8 cellular contexts compared by ENCODE assay signal in the genomic region with DNA sequence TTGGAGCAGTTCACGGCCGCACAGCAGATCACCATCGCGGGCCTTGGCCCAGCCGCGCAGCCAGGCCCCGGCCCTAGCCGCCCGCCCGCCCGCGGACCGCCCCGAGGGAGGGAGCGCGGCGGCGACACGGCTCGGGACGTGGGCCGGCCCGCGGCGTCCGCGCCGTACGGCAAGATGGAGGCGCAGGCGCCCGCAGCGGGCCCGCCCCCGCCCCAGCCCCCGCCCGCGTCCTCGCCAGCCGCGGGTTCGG. TPM values are rescaled to one million over a fixed set of nuclear protein-coding genes. Genes with fewer than 3 reads are reported as not detected.
A peak's percentile ranks its signal among the peaks of the same experiment; 100 is the strongest.
DNase-seq lines count a peak whose midpoint lies in the region; ATAC-seq and TF ChIP-seq lines count a peak whose summit lies in the region.

A gene with protein sequence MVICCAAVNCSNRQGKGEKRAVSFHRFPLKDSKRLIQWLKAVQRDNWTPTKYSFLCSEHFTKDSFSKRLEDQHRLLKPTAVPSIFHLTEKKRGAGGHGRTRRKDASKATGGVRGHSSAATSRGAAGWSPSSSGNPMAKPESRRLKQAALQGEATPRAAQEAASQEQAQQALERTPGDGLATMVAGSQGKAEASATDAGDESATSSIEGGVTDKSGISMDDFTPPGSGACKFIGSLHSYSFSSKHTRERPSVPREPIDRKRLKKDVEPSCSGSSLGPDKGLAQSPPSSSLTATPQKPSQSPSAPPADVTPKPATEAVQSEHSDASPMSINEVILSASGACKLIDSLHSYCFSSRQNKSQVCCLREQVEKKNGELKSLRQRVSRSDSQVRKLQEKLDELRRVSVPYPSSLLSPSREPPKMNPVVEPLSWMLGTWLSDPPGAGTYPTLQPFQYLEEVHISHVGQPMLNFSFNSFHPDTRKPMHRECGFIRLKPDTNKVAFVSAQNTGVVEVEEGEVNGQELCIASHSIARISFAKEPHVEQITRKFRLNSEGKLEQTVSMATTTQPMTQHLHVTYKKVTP (minus strand): TSS at position 176 of the 250 bp plus-strand sequence. CDS start 141 bp downstream, at position 35.

- H3K9me3 Mint-ChIP-seq in activated CD8-positive, alpha-beta T cell treated with anti-CD3 and anti-CD28 coated beads, Interleukin-2, amount 10 ng/mL, durations not matched to agents 7 days and 5 days (ENCODE audit: insufficient read depth): no peaks in the 10 kb centered on the region

- H3K36me3 Mint-ChIP-seq in activated CD8-positive, alpha-beta T cell treated with anti-CD3 and anti-CD28 coated beads, Interleukin-2, amount 10 ng/mL, durations not matched to agents 7 days and 5 days (ENCODE audit: low read depth): peaks cover 42% of the 10 kb centered on the region

- H3K79me2 ChIP-seq in neural cell (replicated peaks; ENCODE audit: insufficient read depth, low read length): peaks cover 51% of the 10 kb centered on the region

- peaks cover 7% of the 10 kb centered on the region; the same call in 1 of the 2 replicates for H3K9me3 ChIP-seq in HUES6 (ENCODE audit: control insufficient read depth, insufficient read depth, low read depth, low read length)
- H3K9me3 ChIP-seq in neural cell (ENCODE audit: low read length): no peaks in the 10 kb centered on the region

- H3K27ac Mint-ChIP-seq in activated CD8-positive, alpha-beta T cell treated with anti-CD3 and anti-CD28 coated beads, Interleukin-2, amount 10 ng/mL, durations not matched to agents 7 days and 5 days: peak within 1 kb of the TSS; percentile 94

- H3K4me3 ChIP-seq in HUES6 (ENCODE audit: low read depth, low read length): peak within 1 kb of the TSS; percentile 96
- peak within 1 kb of the TSS; percentile 76 for H3K4me3 ChIP-seq in fibroblast of mammary gland (ENCODE audit: control insufficient read depth, low read depth, low read length)
- H3K4me3 ChIP-seq in neural cell (ENCODE audit: low read length): peak within 1 kb of the TSS; percentile 93

- H2AFZ ChIP-seq in neural cell (ENCODE audit: low read depth, low read length): peak within 1 kb of the TSS; percentile 65

- H3K27me3 ChIP-seq in HUES6 (ENCODE audit: control insufficient read depth, insufficient read depth, low read length): no peaks in the 10 kb centered on the region
- H3K27me3 ChIP-seq in neural cell (ENCODE audit: insufficient read depth, low read depth, low read length): no peaks in the 10 kb centered on the region

- POLR2A ChIA-PET in activated CD8-positive, alpha-beta T cell treated with anti-CD3 and anti-CD28 coated beads, Interleukin-2, amount 10 ng/mL, durations not matched to agents 7 days and 5 days (lab: Charles Lee): interaction anchor here (2.3 kb wide), 1 partner anchor 19 kb away, joined by 12 read pairs; no protein-coding TSS in a partner anchor

- H3K27ac ChIP-seq in HUES6 (ENCODE audit: low read depth, low read length): peak within 1 kb of the TSS; percentile 98
- peak within 1 kb of the TSS; percentile 97 for H3K27ac ChIP-seq in neural cell (ENCODE audit: low read length)

- H3K9ac ChIP-seq in HUES6 (ENCODE audit: low read length) (peak within 1 kb of the TSS; percentile 95), neural cell (ENCODE audit: low read length) (peak within 1 kb of the TSS; percentile 94)

- peaks cover 3% of the 10 kb centered on the region for H4K20me1 ChIP-seq in neural cell (ENCODE audit: insufficient read depth)

- ATAC-seq in GM21526 (IDR thresholded peaks at IDR 0.05; ENCODE audit: low FRiP score, unreplicated experiment): peak; percentile 41
- ATAC-seq in activated CD8-positive, alpha-beta T cell treated with anti-CD3 and anti-CD28 coated beads, Interleukin-2, amount 10 ng/mL, durations not matched to agents 7 days and 5 days: peak; percentile 76

- H3K4me1 Mint-ChIP-seq in activated CD8-positive, alpha-beta T cell treated with anti-CD3 and anti-CD28 coated beads, Interleukin-2, amount 10 ng/mL, durations not matched to agents 7 days and 5 days (ENCODE audit: low read depth): peaks cover 49% of the 10 kb centered on the region

- no peaks in the 10 kb centered on the region for H3F3A ChIP-seq in neural cell (ENCODE audit: insufficient read depth, low read length, poor library complexity, severe bottlenecking)

- no peaks in the 10 kb centered on the region for H3K9me2 ChIP-seq in neural cell (ENCODE audit: insufficient read depth, low read length)

- peaks cover 18% of the 10 kb centered on the region for H3K4me1 ChIP-seq in HUES6 (ENCODE audit: control insufficient read depth, insufficient read depth, low read length)

- H3K27me3 Mint-ChIP-seq in activated CD8-positive, alpha-beta T cell treated with anti-CD3 and anti-CD28 coated beads, Interleukin-2, amount 10 ng/mL, durations not matched to agents 7 days and 5 days (ENCODE audit: low read depth): no peaks in the 10 kb centered on the region

- DNase-seq in GM04503 (ENCODE audit: low read depth) (peak; percentile 9), fibroblast of mammary gland (ENCODE audit: low read depth) (no peak), 8988T (no peak), NCI-H1092 treated with DMSO at 0.1 percent for 48 hours (lab: John Stamatoyannopoulos, UW) (no peak)
- DNase-seq in activated CD8-positive, alpha-beta T cell treated with anti-CD3 and anti-CD28 coated beads, Interleukin-2, amount 10 ng/mL, durations not matched to agents 7 days and 5 days: peak; percentile 55

- peaks cover 35% of the 10 kb centered on the region for H3K36me3 ChIP-seq in HUES6 (ENCODE audit: control insufficient read depth, insufficient read depth, low read length)
- H3K36me3 ChIP-seq in neural cell (ENCODE audit: insufficient read depth, low read length): no peaks in the 10 kb centered on the region

- TF ChIP-seq RAD21 in neural cell (conservative IDR thresholded peaks at IDR 0.05): no peak

- TF ChIP-seq CTCF in fibroblast of mammary gland (conservative IDR thresholded peaks at IDR 0.05; ENCODE audit: control insufficient read depth, insufficient read depth, low read depth, low read length): no peak
- TF ChIP-seq CTCF in neural cell (IDR thresholded peaks at IDR 0.05; ENCODE audit: poor library complexity, severe bottlenecking): no peak

- CTCF ChIA-PET in activated CD8-positive, alpha-beta T cell treated with anti-CD3 and anti-CD28 coated beads, Interleukin-2, amount 10 ng/mL, durations not matched to agents 7 days and 5 days (lab: Charles Lee): no interaction called here

- peak within 1 kb of the TSS; percentile 90 for H3K4me3 Mint-ChIP-seq in activated CD8-positive, alpha-beta T cell treated with anti-CD3 and anti-CD28 coated beads, Interleukin-2, amount 10 ng/mL, durations not matched to agents 7 days and 5 days

- TF ChIP-seq EP300 in neural cell (conservative IDR thresholded peaks at IDR 0.05; ENCODE audit: poor library complexity, severe bottlenecking): no peak

- peak within 1 kb of the TSS; percentile 100 for H3K4me2 ChIP-seq in neural cell (ENCODE audit: low read length)

TF ChIP-seq in neural cell, 6 proteins besides CTCF, POLR2A, EP300 and RAD21:
- TF ChIP-seq EZH2 (IDR thresholded peaks at IDR 0.05; ENCODE audit: borderline replicate concordance, insufficient read depth, low read length, poor library complexity, severe bottlenecking) (no peak), SMC3 (conservative IDR thresholded peaks at IDR 0.05; ENCODE audit: poor library complexity) (no peak), TAF1 (IDR thresholded peaks at IDR 0.05; ENCODE audit: low read depth) (no peak), POLR2AphosphoS5 (IDR thresholded peaks at IDR 0.05) (no peak), MXI1 (conservative IDR thresholded peaks at IDR 0.05; ENCODE audit: poor library complexity, severe bottlenecking) (no peak)
TF ChIP-seq in neural cell: peak in this region for 0.

RNA-seq across cellular contexts. Expression of the gene that starts here (rescaled TPM):
- 10 to 100 TPM; 32.3 to 37.4 TPM for total RNA-seq in activated CD8-positive, alpha-beta T cell treated with anti-CD3 and anti-CD28 coated beads, Interleukin-2, amount 10 ng/mL, durations not matched to agents 7 days and 5 days
- polyA plus RNA-seq in neural cell: 30.8 and 33.0 TPM in 2 replicates
- polyA minus RNA-seq in neural cell: 26.9 and 34.1 TPM in 2 replicates

Comparison
In these comparisons a context has a peak if more than half of its experiments do, and no peak if none do; other contexts are left out.
1. DNase-seq: peak in GM04503 (single experiment) and activated CD8-positive, alpha-beta T cell treated with anti-CD3 and anti-CD28 coated beads, Interleukin-2, amount 10 ng/mL, durations not matched to agents 7 days and 5 days (single experiment); none in fibroblast of mammary gland (single experiment), 8988T (single experiment) and NCI-H1092 treated with DMSO at 0.1 percent for 48 hours (single experiment).
2. Peak in every context shown above with its lines, with median percentiles within 50 percentile points of each other: H3K4me3 ChIP-seq.